ENCODE assay signal across 1 cellular context in genomic region chr15:101657968-101658784, GRCh38.
TF ChIP-seq lines count a peak whose summit lies in the region.

No MANE protein-coding gene starts in this region.

TF ChIP-seq in HEK293, 187 proteins besides CTCF, POLR2A, EP300 and RAD21 (continued from another document):
- TF ChIP-seq ZNF18 (tag by site-specific recombination; IDR thresholded peaks at IDR 0.05): peak; percentile 64
- no peak for TF ChIP-seq ZXDB (tag by site-specific recombination; IDR thresholded peaks at IDR 0.05)
- no peak for TF ChIP-seq ZNF404 (tag by site-specific recombination; IDR thresholded peaks at IDR 0.05)
- TF ChIP-seq PRDM6 (tag by site-specific recombination; IDR thresholded peaks at IDR 0.05): peak; percentile 75
- TF ChIP-seq ZNF155 (tag by site-specific recombination; IDR thresholded peaks at IDR 0.05): no peak
- TF ChIP-seq PRDM1 (tag by site-specific recombination; IDR thresholded peaks at IDR 0.05): peak; percentile 71
- no peak for TF ChIP-seq ZNF548 (tag by site-specific recombination; IDR thresholded peaks at IDR 0.05)
- TF ChIP-seq ZBTB11 (tag by site-specific recombination; conservative IDR thresholded peaks at IDR 0.05; ENCODE audit: low read depth): no peak; the same call in 1 of the 2 replicates
- no peak for TF ChIP-seq ZNF677 (tag by site-specific recombination; IDR thresholded peaks at IDR 0.05)
- TF ChIP-seq ZBTB26 (tag by site-specific recombination; optimal IDR thresholded peaks at IDR 0.05): no peak
- TF ChIP-seq MEIS1 (CRISPR knock-in tag; IDR thresholded peaks at IDR 0.05; ENCODE audit: borderline replicate concordance): no peak
TF ChIP-seq in HEK293: peak in this region for 7.
